ENCODE assay signal across 1 cellular context in the genomic region with DNA sequence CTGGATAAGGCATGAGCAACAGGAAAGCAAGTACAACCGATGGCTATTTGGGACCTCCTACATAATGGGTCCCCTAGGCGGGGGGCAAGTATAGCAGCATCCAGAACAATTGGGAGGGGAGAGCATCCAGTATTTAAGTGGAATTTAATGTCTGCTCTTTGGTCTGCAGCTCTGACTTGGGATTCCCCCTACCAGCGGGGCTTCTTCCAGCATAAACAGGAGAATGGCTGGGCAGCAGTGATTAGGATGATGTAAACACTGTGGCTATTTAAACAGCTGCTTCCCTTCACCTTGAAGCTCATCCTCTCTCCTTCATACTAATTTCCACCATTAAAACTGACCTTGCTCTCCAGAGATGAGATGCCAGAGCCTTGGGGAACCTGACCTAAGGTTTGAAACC.
TF ChIP-seq lines count a peak whose summit lies in the region.

No MANE protein-coding gene starts in this region.

TF ChIP-seq in IMR-90, 13 proteins besides CTCF, POLR2A, EP300 and RAD21:
- TF ChIP-seq CEBPB (IDR thresholded peaks at IDR 0.05; ENCODE audit: low read depth, low read length) (no peak), MAFK (IDR thresholded peaks at IDR 0.05; ENCODE audit: low read depth, low read length) (no peak), SMC3 (IDR thresholded peaks at IDR 0.05; ENCODE audit: low read depth, low read length) (no peak), MXI1 (IDR thresholded peaks at IDR 0.05; ENCODE audit: borderline replicate concordance, low read depth, low read length) (no peak), NFE2L2 (IDR thresholded peaks at IDR 0.05; ENCODE audit: low read depth, low read length) (no peak), BHLHE40 (IDR thresholded peaks at IDR 0.05; ENCODE audit: low read depth, low read length) (no peak), FOS (IDR thresholded peaks at IDR 0.05; ENCODE audit: low read depth, low read length) (no peak), RFX5 (IDR thresholded peaks at IDR 0.05; ENCODE audit: low read depth, low read length) (no peak), RCOR1 (IDR thresholded peaks at IDR 0.05; ENCODE audit: insufficient replicate concordance, low read length) (no peak), MAZ (IDR thresholded peaks at IDR 0.05; ENCODE audit: borderline replicate concordance, low read depth, low read length) (no peak), CHD1 (IDR thresholded peaks at IDR 0.05; ENCODE audit: low read depth, low read length) (no peak)
- TF ChIP-seq, protein P1, sequence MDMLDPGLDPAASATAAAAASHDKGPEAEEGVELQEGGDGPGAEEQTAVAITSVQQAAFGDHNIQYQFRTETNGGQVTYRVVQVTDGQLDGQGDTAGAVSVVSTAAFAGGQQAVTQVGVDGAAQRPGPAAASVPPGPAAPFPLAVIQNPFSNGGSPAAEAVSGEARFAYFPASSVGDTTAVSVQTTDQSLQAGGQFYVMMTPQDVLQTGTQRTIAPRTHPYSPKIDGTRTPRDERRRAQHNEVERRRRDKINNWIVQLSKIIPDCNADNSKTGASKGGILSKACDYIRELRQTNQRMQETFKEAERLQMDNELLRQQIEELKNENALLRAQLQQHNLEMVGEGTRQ (IDR thresholded peaks at IDR 0.05; ENCODE audit: low read depth, low read length), result no peak
- TF ChIP-seq, protein P2, sequence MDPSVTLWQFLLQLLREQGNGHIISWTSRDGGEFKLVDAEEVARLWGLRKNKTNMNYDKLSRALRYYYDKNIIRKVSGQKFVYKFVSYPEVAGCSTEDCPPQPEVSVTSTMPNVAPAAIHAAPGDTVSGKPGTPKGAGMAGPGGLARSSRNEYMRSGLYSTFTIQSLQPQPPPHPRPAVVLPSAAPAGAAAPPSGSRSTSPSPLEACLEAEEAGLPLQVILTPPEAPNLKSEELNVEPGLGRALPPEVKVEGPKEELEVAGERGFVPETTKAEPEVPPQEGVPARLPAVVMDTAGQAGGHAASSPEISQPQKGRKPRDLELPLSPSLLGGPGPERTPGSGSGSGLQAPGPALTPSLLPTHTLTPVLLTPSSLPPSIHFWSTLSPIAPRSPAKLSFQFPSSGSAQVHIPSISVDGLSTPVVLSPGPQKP (IDR thresholded peaks at IDR 0.05; ENCODE audit: borderline replicate concordance, low read depth, low read length), result no peak
